In the genomic region with DNA sequence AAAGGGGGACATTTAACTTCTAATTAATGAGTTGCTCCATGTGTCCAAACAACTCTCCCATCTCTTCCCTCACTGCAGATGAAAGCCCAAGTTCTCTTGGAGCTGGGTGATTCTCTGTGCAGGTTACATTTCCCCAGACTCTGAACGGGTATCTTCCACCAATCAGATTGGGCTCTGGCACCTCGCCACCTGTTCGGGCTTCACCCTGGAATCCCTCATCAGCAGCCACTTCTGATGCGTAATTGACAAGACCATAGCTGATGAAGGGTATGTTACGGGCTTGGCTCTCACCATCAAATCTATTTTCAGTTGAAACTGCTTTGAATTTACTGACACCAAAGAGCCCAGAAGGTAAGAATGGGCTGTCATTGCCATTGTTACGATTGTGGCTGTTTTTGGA, we compare ENCODE assay signal across 15 cellular contexts.
DNase-seq lines count a peak whose midpoint lies in the region; ATAC-seq and TF ChIP-seq lines count a peak whose summit lies in the region.
"Had no signal": no experiment of that assay in that cellular context is flagged by ENCODE, and none has a peak within 500 bp of the region (broad histone marks: within the 10 kb centered on the region; RNA-seq: fewer than 3 reads in every experiment).

No MANE protein-coding gene starts in this region.

- TF ChIP-seq POLR2A in gastroesophageal sphincter (IDR thresholded peaks at IDR 0.05), result no peak

- ATAC-seq in Right ventricle myocardium superior (ENCODE audit: poor library complexity), result peak; percentile 21
- ATAC-seq in left ventricle myocardium superior, result peak; percentile 15
- ATAC-seq in gastroesophageal sphincter, result no peak
- ATAC-seq: GM23338 had no signal

- H3K4me3 ChIP-seq in right atrium auricular region, result no peak overlapping the region
- H3K4me3 ChIP-seq in gastroesophageal sphincter, result no peak overlapping the region
- H3K4me3 ChIP-seq: GM23338 had no signal

- H3K27me3 ChIP-seq in right atrium auricular region (no peaks in the 10 kb centered on the region), gastroesophageal sphincter (peaks cover 14% of the 10 kb centered on the region)

- intact Hi-C loops in Right ventricle myocardium superior (cut with DNase I), result loop anchor here (10.0 kb wide), 1 partner anchor 164 kb away; the partner anchor contains the start of gene PLXNA4
- intact Hi-C loops in left ventricle myocardium superior (cut with micrococcal nuclease), result no loop called here

- peak; percentile 3 for DNase-seq in NCI-H1105 treated with DMSO at 0.1 percent for 48 hours (lab: John Stamatoyannopoulos, UW)
- DNase-seq in NCI-H1105 (lab: John Stamatoyannopoulos, UW), result no peak
- DNase-seq in Right ventricle myocardium superior, result peak; percentile 48
- no peak for DNase-seq in right atrium auricular region (ENCODE audit: low spot score)
- no peak for DNase-seq in left ventricle myocardium superior
- DNase-seq in iPS-NIHi7 (ENCODE audit: extremely low spot score), result no peak
- DNase-seq: 8988T; AML-193; C1 segment of cervical spinal cord; CD4-positive, alpha-beta memory T cell; DMS79; EL; H7 had no signal

- no peaks in the 10 kb centered on the region for H3K36me3 ChIP-seq in right atrium auricular region
- H3K36me3 ChIP-seq in gastroesophageal sphincter, result no peaks in the 10 kb centered on the region

- peaks cover 0 to 33% of the 10 kb centered on the region in 2 donors for H3K4me1 ChIP-seq in right atrium auricular region
- peaks cover 0 to 20% (median 5%) of the 10 kb centered on the region in 3 donors for H3K4me1 ChIP-seq in gastroesophageal sphincter

- no peaks in the 10 kb centered on the region for H3K9me3 ChIP-seq in right atrium auricular region
- H3K9me3 ChIP-seq in gastroesophageal sphincter, result no peaks in the 10 kb centered on the region

- H3K27ac ChIP-seq in right atrium auricular region, result peak overlapping the region in 1 of 2 donors; percentile 67
- H3K27ac ChIP-seq in gastroesophageal sphincter, result no peak overlapping the region

- no peak for TF ChIP-seq CTCF in right atrium auricular region (IDR thresholded peaks at IDR 0.05)
- TF ChIP-seq CTCF in gastroesophageal sphincter (IDR thresholded peaks at IDR 0.05), result no peak

- 71 to 84% methylated on average over 3 to 5 of the region's 6 CpGs for WGBS in gastroesophageal sphincter (ENCODE audit: low coverage in 1 of 2), 2 donors

- TF ChIP-seq EP300 in gastroesophageal sphincter (IDR thresholded peaks at IDR 0.05), result no peak

Comparison
In these comparisons a context has a peak if more than half of its experiments do, and no peak if none do; other contexts are left out.
1. DNase-seq: peak in NCI-H1105 treated with DMSO at 0.1 percent for 48 hours (single experiment) and Right ventricle myocardium superior (single experiment); none in NCI-H1105 (single experiment), right atrium auricular region (single experiment), left ventricle myocardium superior (single experiment) and iPS-NIHi7 (single experiment).